8 cellular contexts compared by ENCODE assay signal in the genomic region with DNA sequence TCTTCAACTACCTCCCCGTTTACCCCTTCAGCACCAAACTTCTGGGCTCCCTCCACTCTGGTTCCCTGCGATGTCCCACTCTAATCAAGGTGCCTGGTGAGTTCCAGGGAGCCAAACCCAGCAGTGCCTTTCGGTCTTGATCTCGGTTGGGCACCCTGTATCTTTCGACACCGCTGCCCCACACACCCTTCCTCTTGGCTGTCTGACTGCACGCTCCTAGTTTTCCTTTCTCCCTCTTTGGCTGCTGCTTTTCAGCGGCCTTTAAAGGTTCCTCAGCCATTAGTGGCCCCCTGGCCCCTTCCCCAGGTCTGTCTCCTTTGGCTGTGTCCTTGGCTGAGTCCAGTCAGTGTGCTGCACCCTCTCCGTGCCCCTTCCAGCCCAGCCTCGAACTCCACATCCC. TPM values are rescaled to one million over a fixed set of nuclear protein-coding genes. Genes with fewer than 3 reads are reported as not detected.
DNase-seq lines count a peak whose midpoint lies in the region; ATAC-seq and TF ChIP-seq lines count a peak whose summit lies in the region.

No MANE protein-coding gene starts in this region.

- peaks cover 0 to 14% of the 10 kb centered on the region in 2 donors for H3K36me3 ChIP-seq in gastrocnemius medialis

- TF ChIP-seq POLR2A in gastrocnemius medialis (IDR thresholded peaks at IDR 0.05) = no peak

- H3K4me3 Mint-ChIP-seq in activated CD8-positive, alpha-beta T cell treated with anti-CD3 and anti-CD28 coated beads for 36 hours = peak overlapping the region; percentile 22

- no peak for TF ChIP-seq CTCF in activated CD8-positive, alpha-beta T cell treated with anti-CD3 and anti-CD28 coated beads for 36 hours (IDR thresholded peaks at IDR 0.05)
- TF ChIP-seq CTCF in foreskin fibroblast (IDR thresholded peaks at IDR 0.05; ENCODE audit: low read depth, low read length) = no peak
- no peak for TF ChIP-seq CTCF in gastrocnemius medialis (IDR thresholded peaks at IDR 0.05 in 4 of 5, conservative IDR thresholded peaks at IDR 0.05 in 1 of 5)

- no peaks in the 10 kb centered on the region for H3K27me3 Mint-ChIP-seq in activated CD8-positive, alpha-beta T cell treated with anti-CD3 and anti-CD28 coated beads for 36 hours

- H3K27ac Mint-ChIP-seq in activated CD8-positive, alpha-beta T cell treated with anti-CD3 and anti-CD28 coated beads for 36 hours = peak overlapping the region; percentile 23

- H3K4me3 ChIP-seq in foreskin fibroblast (ENCODE audit: low read depth in 1 of 2, low read length in 2 of 2) (peak overlapping the region; percentile 52 to 74), gastrocnemius medialis (peak overlapping the region; percentile 65 to 81 (median 70))

- peaks cover 42% of the 10 kb centered on the region for H3K4me1 Mint-ChIP-seq in activated CD8-positive, alpha-beta T cell treated with anti-CD3 and anti-CD28 coated beads for 36 hours (ENCODE audit: low read depth)

- no peaks in the 10 kb centered on the region for H3K9me3 ChIP-seq in gastrocnemius medialis

- no peak for ATAC-seq in activated CD8-positive, alpha-beta T cell treated with anti-CD3 and anti-CD28 coated beads for 36 hours
- ATAC-seq in gastrocnemius medialis = no peak
- no peak for ATAC-seq in GM19455 (IDR thresholded peaks at IDR 0.05; ENCODE audit: unreplicated experiment)

- H3K27ac ChIP-seq in gastrocnemius medialis = peak overlapping the region; percentile 82 to 95 (median 88)

- CTCF ChIA-PET in activated CD8-positive, alpha-beta T cell treated with anti-CD3 and anti-CD28 coated beads for 36 hours (lab: Charles Lee) = no interaction called here

- in situ Hi-C loops in gastrocnemius medialis (cut with MboI; ENCODE audit: low sequenced_read_pairs in 4 of 4) = no loop called here

- intact Hi-C loops in activated CD8-positive, alpha-beta T cell treated with anti-CD3 and anti-CD28 coated beads for 36 hours (cut with micrococcal nuclease) = no loop called here
- intact Hi-C loops in gastrocnemius medialis (cut with DNase I; ENCODE audit: low total_unique reads) = loop anchor here (2.0 kb wide), 1 partner anchor 32 kb away; no protein-coding TSS in a partner anchor

- no peaks in the 10 kb centered on the region for H3K9me3 Mint-ChIP-seq in activated CD8-positive, alpha-beta T cell treated with anti-CD3 and anti-CD28 coated beads for 36 hours

- no peaks in the 10 kb centered on the region for H3K27me3 ChIP-seq in gastrocnemius medialis

- DNase-seq in D341Med (ENCODE audit: low spot score) = peak; percentile 31
- DNase-seq in activated CD8-positive, alpha-beta T cell treated with anti-CD3 and anti-CD28 coated beads for 36 hours = no peak
- DNase-seq in foreskin fibroblast = peak in 1 of 2 donors; percentile 29
- no peak for DNase-seq in gastrocnemius medialis
- DNase-seq in foreskin melanocyte = no peak
- no peak for DNase-seq in occipital lobe (lab: John Stamatoyannopoulos, UW)
- DNase-seq in GM19240 (ENCODE audit: insufficient read length, low spot score) = no peak

- H3K4me1 ChIP-seq in gastrocnemius medialis = peaks cover 17 to 20% of the 10 kb centered on the region in 2 donors

- peaks cover 41% of the 10 kb centered on the region for H3K36me3 Mint-ChIP-seq in activated CD8-positive, alpha-beta T cell treated with anti-CD3 and anti-CD28 coated beads for 36 hours (ENCODE audit: low read depth)

- POLR2A ChIA-PET in activated CD8-positive, alpha-beta T cell treated with anti-CD3 and anti-CD28 coated beads for 36 hours (lab: Charles Lee) = interaction anchor here (1.1 to 1.8 kb wide), 3 partner anchors 9 to 16 kb away, joined by 4 read pairs; no protein-coding TSS in a partner anchor

RNA-seq across cellular contexts. Expression of a gene that starts 0.8 kb away (rescaled TPM):
- 10 to 100 TPM; 52.4 to 61.1 TPM for total RNA-seq in activated CD8-positive, alpha-beta T cell treated with anti-CD3 and anti-CD28 coated beads for 36 hours
- total RNA-seq in gastrocnemius medialis (10 to 100 TPM in 2 of 4 donors, 1 to 10 TPM in 2; 3.2 to 17.6 (median 8.5) TPM), occipital lobe (16.5 TPM)

RNA-seq across cellular contexts. Expression of a gene that starts 18.0 kb away (rescaled TPM):
- total RNA-seq in activated CD8-positive, alpha-beta T cell treated with anti-CD3 and anti-CD28 coated beads for 36 hours = 100 to 1,000 TPM; 205 to 208 TPM
- 100 to 1,000 TPM in 3 of 4 donors, 10 to 100 TPM in 1; 96.8 to 147 (median 143) TPM for total RNA-seq in gastrocnemius medialis
- total RNA-seq in occipital lobe = 162 TPM

RNA-seq across cellular contexts. Expression of a gene that starts 18.6 kb away (rescaled TPM):
- 10 to 100 TPM; 57.5 to 58.3 TPM for total RNA-seq in activated CD8-positive, alpha-beta T cell treated with anti-CD3 and anti-CD28 coated beads for 36 hours
- total RNA-seq in gastrocnemius medialis (10 to 100 TPM; 58.1 to 83.5 (median 66.7) TPM), occipital lobe (28.1 TPM)

RNA-seq across cellular contexts. Expression of a gene that starts 33.0 kb away (rescaled TPM):
- 10 to 100 TPM; 78.8 to 83.5 TPM for total RNA-seq in activated CD8-positive, alpha-beta T cell treated with anti-CD3 and anti-CD28 coated beads for 36 hours
- 10 to 100 TPM; 72.7 to 96.7 (median 75.5) TPM for total RNA-seq in gastrocnemius medialis
- total RNA-seq in occipital lobe = 20.9 TPM

RNA-seq across cellular contexts. Expression of a gene that starts 41.1 kb away (rescaled TPM):
- total RNA-seq in activated CD8-positive, alpha-beta T cell treated with anti-CD3 and anti-CD28 coated beads for 36 hours = 10 to 100 TPM; 41.7 to 45.7 TPM
- total RNA-seq in gastrocnemius medialis (10 to 100 TPM in 1 of 4 donors, 1 to 10 TPM in 3; 2.1 to 11.6 (median 8.0) TPM), occipital lobe (56.1 TPM)
